Comparison of ENCODE assay signal across 1 cellular context in genomic region chr2:237702439-237703397, GRCh38.
TF ChIP-seq lines count a peak whose summit lies in the region.

No MANE protein-coding gene starts in this region.

TF ChIP-seq in HEK293, 187 proteins besides CTCF, POLR2A, EP300 and RAD21 (continued from another document):
- TF ChIP-seq ZIC2 (tag by site-specific recombination; IDR thresholded peaks at IDR 0.05) (peak; percentile 75), GLIS2 (tag by site-specific recombination; IDR thresholded peaks at IDR 0.05) (peak; percentile 27; the same call in 1 of the 2 replicates), PRDM2 (tag by site-specific recombination; IDR thresholded peaks at IDR 0.05; ENCODE audit: borderline replicate concordance) (no peak), ZNF174 (tag by site-specific recombination; IDR thresholded peaks at IDR 0.05) (no peak), PATZ1 (tag by site-specific recombination; IDR thresholded peaks at IDR 0.05) (peak; percentile 59; the same call in 1 of the 2 replicates), ZNF10 (tag by site-specific recombination; IDR thresholded peaks at IDR 0.05) (0 out of 2 replicates have a peak, but pooled peaks have one; percentile 62), ZNF521 (tag by site-specific recombination; IDR thresholded peaks at IDR 0.05) (no peak), ZNF335 (tag by site-specific recombination; conservative IDR thresholded peaks at IDR 0.05) (peak; percentile 66), ZNF600 (tag by site-specific recombination; IDR thresholded peaks at IDR 0.05) (peak; percentile 89), ZNF341 (tag by site-specific recombination; IDR thresholded peaks at IDR 0.05; ENCODE audit: low read depth) (peak; percentile 94), ZBTB20 (tag by site-specific recombination; IDR thresholded peaks at IDR 0.05) (peak; percentile 93), ZBTB17 (tag by site-specific recombination; IDR thresholded peaks at IDR 0.05) (peak; percentile 81), ZBTB8A (tag by site-specific recombination; IDR thresholded peaks at IDR 0.05) (peak; percentile 52)
